ENCODE assay signal across 9 cellular contexts in the genomic region with DNA sequence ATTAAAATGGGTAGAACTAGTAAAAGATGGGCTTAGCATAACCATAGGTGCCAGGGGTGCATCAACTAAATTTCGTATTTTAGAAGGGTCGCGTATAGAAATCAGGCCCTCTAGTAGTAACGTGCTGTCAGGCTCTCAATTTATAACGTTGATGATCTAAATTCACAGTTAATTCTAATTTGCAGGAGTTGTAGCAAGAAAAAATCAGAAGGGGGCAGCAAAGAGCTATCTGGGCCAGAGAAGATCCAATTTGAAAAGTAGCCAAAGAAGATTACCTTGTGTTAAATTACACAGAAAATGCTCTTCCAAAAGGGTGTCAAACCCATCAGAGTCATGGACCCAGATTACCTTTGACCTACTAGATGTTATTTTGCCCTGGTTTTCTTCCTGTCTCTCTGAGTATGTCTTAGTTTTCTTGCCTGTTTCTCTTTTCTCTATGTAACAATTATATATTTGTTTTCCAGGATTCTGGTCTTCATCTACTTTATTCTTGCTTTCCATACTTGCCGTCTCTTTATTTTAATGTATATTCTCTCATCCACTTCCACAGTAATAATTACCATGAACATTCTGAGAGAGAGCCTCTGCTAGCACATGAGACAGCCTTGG.
DNase-seq lines count a peak whose midpoint lies in the region; ATAC-seq and TF ChIP-seq lines count a peak whose summit lies in the region.
"Had no signal": no experiment of that assay in that cellular context is flagged by ENCODE, and none has a peak within 500 bp of the region (broad histone marks: within the 10 kb centered on the region; RNA-seq: fewer than 3 reads in every experiment).

No MANE protein-coding gene starts in this region.

- TF ChIP-seq CTCF in tibial nerve (IDR thresholded peaks at IDR 0.05): peak; percentile 30 to 61 (median 53)

- H3K4me1 ChIP-seq in tibial nerve: no peaks in the 10 kb centered on the region
- H3K4me1 ChIP-seq: parathyroid adenoma had no signal

- H3K36me3 ChIP-seq in SK-N-MC (ENCODE audit: insufficient read depth, low read length) (no peaks in the 10 kb centered on the region), tibial nerve (no peaks in the 10 kb centered on the region)

- DNase-seq in DMS53 treated with DMSO at 0.1 percent for 48 hours (lab: John Stamatoyannopoulos, UW; ENCODE audit: unreplicated experiment) (peak; percentile 57), NAMALWA (ENCODE audit: low spot score) (peak; percentile 71), SK-N-MC (ENCODE audit: low read depth, low spot score) (no peak), glomerular visceral epithelial cell (ENCODE audit: extremely low spot score) (peak; percentile 50), tibial nerve (ENCODE audit: low spot score in 2 of 2) (no peak), NCI-H187 treated with DMSO at 0.1 percent for 48 hours (lab: John Stamatoyannopoulos, UW) (no peak)

- H3K9me3 ChIP-seq in SK-N-MC (ENCODE audit: low read depth, low read length) (no peaks in the 10 kb centered on the region), tibial nerve (no peaks in the 10 kb centered on the region)

- TF ChIP-seq EP300 in tibial nerve (IDR thresholded peaks at IDR 0.05): no peak

- no peaks in the 10 kb centered on the region for H3K27me3 ChIP-seq in tibial nerve

- WGBS in tibial nerve, 2 donors: 5 to 7% methylated on average over 6 of the region's 6 CpGs

- peak overlapping the region; percentile 33; the same call in 1 of the 2 replicates for H3K27ac ChIP-seq in SK-N-MC
- H3K27ac ChIP-seq in tibial nerve: no peak overlapping the region
- H3K27ac ChIP-seq: parathyroid adenoma had no signal

- no peak overlapping the region for H3K9ac ChIP-seq in SK-N-MC (ENCODE audit: insufficient read length)
- H3K9ac ChIP-seq: parathyroid adenoma had no signal

- peak; percentile 66 for ATAC-seq in GM21526 (IDR thresholded peaks at IDR 0.05; ENCODE audit: low FRiP score, unreplicated experiment)
- no peak for ATAC-seq in HG03025 (IDR thresholded peaks at IDR 0.05; ENCODE audit: low FRiP score, unreplicated experiment)

- H3K4me3 ChIP-seq in SK-N-MC (no peak overlapping the region; the same call in 1 of the 2 replicates), tibial nerve (no peak overlapping the region)

- no peak for TF ChIP-seq POLR2A in tibial nerve (IDR thresholded peaks at IDR 0.05)

Comparison
In these comparisons a context has a peak if more than half of its experiments do, and no peak if none do; other contexts are left out.
1. DNase-seq: peak in DMS53 treated with DMSO at 0.1 percent for 48 hours (single experiment), NAMALWA (single experiment) and glomerular visceral epithelial cell (single experiment); none in SK-N-MC (single experiment), tibial nerve (0 of 2) and NCI-H187 treated with DMSO at 0.1 percent for 48 hours (single experiment).